ENCODE assay signal across 12 cellular contexts in the genomic region with DNA sequence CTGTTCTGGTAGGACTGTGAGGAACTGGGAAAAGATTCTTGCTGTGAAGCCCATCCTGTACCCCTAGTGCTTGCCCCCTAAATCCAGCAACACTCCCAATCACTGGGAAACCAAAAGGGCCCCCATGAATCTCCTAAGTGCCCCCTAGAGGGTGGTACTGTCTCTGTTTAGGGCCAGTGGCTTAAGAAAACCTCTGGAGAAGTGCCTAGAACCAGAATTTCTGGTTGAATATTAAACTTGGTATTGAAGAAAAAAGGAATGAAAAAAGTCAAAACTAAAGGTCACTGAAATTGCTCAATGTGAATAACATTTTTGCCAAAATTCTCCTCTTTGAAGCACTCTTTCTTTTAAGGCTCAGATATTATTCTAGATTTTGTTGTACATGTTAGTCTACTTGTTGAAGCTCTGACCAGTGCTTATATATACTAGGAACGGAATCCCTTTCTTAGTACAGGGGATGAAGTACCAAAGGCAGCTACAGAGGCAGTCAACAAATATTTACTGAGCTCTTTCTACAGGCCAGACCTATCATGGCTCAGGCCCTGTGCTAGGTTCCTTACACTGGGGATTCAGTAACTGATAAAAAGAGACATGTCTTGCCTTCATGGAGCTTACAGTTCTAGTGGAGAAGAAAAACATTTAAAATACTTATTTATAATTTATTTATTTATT.
DNase-seq lines count a peak whose midpoint lies in the region; ATAC-seq, FAIRE-seq and TF ChIP-seq lines count a peak whose summit lies in the region.
"Had no signal": no experiment of that assay in that cellular context is flagged by ENCODE, and none has a peak within 500 bp of the region (broad histone marks: within the 10 kb centered on the region; RNA-seq: fewer than 3 reads in every experiment).

No MANE protein-coding gene starts in this region.

- no peak for TF ChIP-seq POLR2A in GM12892 (IDR thresholded peaks at IDR 0.05; ENCODE audit: low read depth, low read length)

- peak; percentile 61 for ATAC-seq in sciatic nerve
- ATAC-seq in GM21526 (IDR thresholded peaks at IDR 0.05; ENCODE audit: low FRiP score, unreplicated experiment) = no peak

- FAIRE-seq in RCC 7860 (lab: Jason Lieb, UNC) = peak; percentile 59
- FAIRE-seq in GM12892 (lab: Jason Lieb, UNC) = no peak

- no peaks in the 10 kb centered on the region for H3K27me3 ChIP-seq in HAP-1 (ENCODE audit: low read depth)

- H3K9me3 ChIP-seq in HAP-1 = no peaks in the 10 kb centered on the region

- H3K36me3 ChIP-seq in HAP-1 (replicated peaks) = no peaks in the 10 kb centered on the region

- H3K4me3 ChIP-seq in fibroblast of mammary gland (ENCODE audit: control insufficient read depth, low read depth, low read length) (no peak overlapping the region), HAP-1 (no peak overlapping the region)
- H3K4me3 ChIP-seq: smooth muscle cell had no signal

- H3K4me1 ChIP-seq in HAP-1 = peaks cover 9% of the 10 kb centered on the region

- intact Hi-C loops in sciatic nerve (cut with DNase I) = no loop called here

- DNase-seq in NCI-H146 (lab: John Stamatoyannopoulos, UW) (peak; percentile 15), NCI-H146 treated with DMSO at 0.1 percent for 48 hours (lab: John Stamatoyannopoulos, UW; ENCODE audit: unreplicated experiment) (no peak), RCC 7860 (ENCODE audit: low spot score) (no peak), fibroblast of mammary gland (ENCODE audit: low read depth) (peak; percentile 51), sciatic nerve (ENCODE audit: low spot score) (no peak), GM12892 (ENCODE audit: insufficient read length) (no peak), HAP-1 (ENCODE audit: low spot score in 2 of 2) (no peak)
- DNase-seq: activated CD4-positive, CD25-positive, alpha-beta regulatory T cell treated with anti-CD3 and anti-CD28 coated beads, Interleukin-2, amount 50 U/mL, for 72 hours; activated naive CD4-positive, alpha-beta T cell treated with anti-CD3 and anti-CD28 coated beads, Interleukin-2, amount 50 U/mL, for 16 hours; NCI-H1092 had no signal

- in situ Hi-C loops in HAP-1 (cut with MboI; ENCODE audit: low sequenced_read_pairs) = no loop called here

- TF ChIP-seq CTCF in fibroblast of mammary gland (conservative IDR thresholded peaks at IDR 0.05; ENCODE audit: control insufficient read depth, insufficient read depth, low read depth, low read length) = peak; percentile 40

Comparison
In these comparisons a context has a peak if more than half of its experiments do, and no peak if none do; other contexts are left out.
1. DNase-seq: peak in NCI-H146 (single experiment) and fibroblast of mammary gland (single experiment); none in NCI-H146 treated with DMSO at 0.1 percent for 48 hours (single experiment), RCC 7860 (single experiment), sciatic nerve (single experiment), GM12892 (single experiment) and HAP-1 (0 of 2).